19 cellular contexts compared by ENCODE assay signal in the genomic region with DNA sequence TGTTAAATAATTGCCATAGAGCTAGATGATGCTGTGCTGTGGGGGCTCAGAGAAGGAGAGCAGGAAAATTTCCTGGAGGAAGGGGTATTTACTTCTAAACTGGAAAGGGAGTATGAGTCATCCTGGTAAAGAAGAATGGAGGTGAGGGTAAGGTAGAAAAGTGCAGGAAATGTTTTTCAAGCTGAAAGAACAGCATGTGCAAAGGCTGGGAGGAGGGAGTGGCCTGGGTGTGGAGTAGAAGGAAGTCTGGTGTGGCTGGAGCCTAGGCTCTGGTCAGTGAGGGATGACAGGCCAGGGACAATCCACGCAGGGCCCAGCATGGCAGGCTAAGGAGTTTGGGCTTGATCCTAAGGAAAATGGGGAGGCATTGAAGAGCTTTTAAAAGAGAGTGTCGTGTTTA. TPM values are rescaled to one million over a fixed set of nuclear protein-coding genes. Genes with fewer than 3 reads are reported as not detected.
"Had no signal": no experiment of that assay in that cellular context is flagged by ENCODE, and none has a peak within 500 bp of the region (broad histone marks: within the 10 kb centered on the region; RNA-seq: fewer than 3 reads in every experiment).

No MANE protein-coding gene starts in this region.

- H3K79me2 ChIP-seq: parathyroid adenoma had no signal

- ATAC-seq: activated CD8-positive, alpha-beta T cell treated with anti-CD3 and anti-CD28 coated beads, Interleukin-2, amount 10 ng/mL, durations not matched to agents 7 days and 5 days; gastrocnemius medialis; naive thymus-derived CD4-positive, alpha-beta T cell; T-cell had no signal

- H3K27ac ChIP-seq: adrenal gland, gastrocnemius medialis, parathyroid adenoma had no signal

- H3K9me3 ChIP-seq: SK-N-SH had no signal

- DNase-seq: activated CD4-positive, alpha-beta T cell treated with anti-CD3 and anti-CD28 coated beads, Interleukin-2, amount 10 ng/mL, durations not matched to agents 7 days and 5 days; activated CD8-positive, alpha-beta T cell treated with anti-CD3 and anti-CD28 coated beads, Interleukin-2, amount 10 ng/mL, durations not matched to agents 7 days and 5 days; activated T-cell treated with anti-CD3 and anti-CD28 coated beads, Interleukin-2, amount 50 U/mL, for 24 hours; adrenal gland; cerebellar nuclear complex; effector memory CD4-positive, alpha-beta T cell; gastrocnemius medialis; kidney glomerular epithelial cell; mesenchymal stem cell; naive thymus-derived CD4-positive, alpha-beta T cell; sigmoid colon; SK-N-SH; stimulated activated CD8-positive, alpha-beta memory T cell treated with anti-CD3 and anti-CD28 coated beads, Interleukin-4, amount 100 ng/mL, for 48 hours; stimulated activated naive CD4-positive, alpha-beta T cell; T-cell had no signal

- H3K4me3 ChIP-seq: adrenal gland, breast epithelium, gastrocnemius medialis, sigmoid colon had no signal

- H3K27me3 ChIP-seq: breast epithelium, sigmoid colon had no signal

- H3K36me3 ChIP-seq: adrenal gland, breast epithelium, gastrocnemius medialis, sigmoid colon had no signal

- H3K4me2 ChIP-seq: SK-N-SH had no signal

- H3K9ac ChIP-seq: parathyroid adenoma, SK-N-SH had no signal

- H2AFZ ChIP-seq: parathyroid adenoma had no signal

- H3K4me1 ChIP-seq: adrenal gland, breast epithelium, parathyroid adenoma had no signal

RNA-seq across cellular contexts. Expression of gene MATN1, which starts 45.9 kb away (rescaled TPM):
- total RNA-seq: activated CD4-positive, alpha-beta T cell treated with anti-CD3 and anti-CD28 coated beads, Interleukin-2, amount 10 ng/mL, durations not matched to agents 7 days and 5 days; activated CD8-positive, alpha-beta T cell treated with anti-CD3 and anti-CD28 coated beads, Interleukin-2, amount 10 ng/mL, durations not matched to agents 7 days and 5 days; breast epithelium; epithelial cell of proximal tubule; gastrocnemius medialis had no signal
- polyA plus RNA-seq: liver; naive thymus-derived CD4-positive, alpha-beta T cell had no signal
